In genomic region chr12:31326689-31327659, GRCh38 we compare ENCODE assay signal across 8 cellular contexts. TPM values are rescaled to one million over a fixed set of nuclear protein-coding genes. Genes with fewer than 3 reads are reported as not detected.
DNase-seq lines count a peak whose midpoint lies in the region; ATAC-seq, FAIRE-seq and TF ChIP-seq lines count a peak whose summit lies in the region.

No MANE protein-coding gene starts in this region.

- H3K27me3 Mint-ChIP-seq in CD4-positive, alpha-beta T cell = no peaks in the 10 kb centered on the region
- peaks cover 5% of the 10 kb centered on the region for H3K27me3 Mint-ChIP-seq in neural crest cell (ENCODE audit: low read depth)

- peaks cover 23% of the 10 kb centered on the region for H3K4me1 Mint-ChIP-seq in CD4-positive, alpha-beta T cell (ENCODE audit: low read depth)
- peaks cover 29% of the 10 kb centered on the region for H3K4me1 Mint-ChIP-seq in neural crest cell

- POLR2A ChIA-PET in CD4-positive, alpha-beta T cell (lab: Charles Lee) = interaction anchor here (0.7 to 1.9 kb wide), 13 partner anchors 10 to 1947 kb away, joined by 3 to 11 read pairs (median 4); partner anchors contain the start of genes ERGIC2, IPO8 and YARS2

- no peak for DNase-seq in CD4-positive, alpha-beta T cell
- no peak for DNase-seq in LNCaP clone FGC (ENCODE audit: low read depth)
- no peak for DNase-seq in dorsolateral prefrontal cortex
- no peak for DNase-seq in neural crest cell (ENCODE audit: low read depth, low spot score)
- DNase-seq in NCI-H2107 treated with DMSO at 0.1 percent for 48 hours (lab: John Stamatoyannopoulos, UW; ENCODE audit: unreplicated experiment) = no peak
- DNase-seq in H54 (ENCODE audit: insufficient read length, low spot score) = no peak
- DNase-seq in GOT3 (lab: John Stamatoyannopoulos, UW) = no peak

- H3K36me3 Mint-ChIP-seq in CD4-positive, alpha-beta T cell (ENCODE audit: low read depth) = peaks cover 16% of the 10 kb centered on the region
- H3K36me3 Mint-ChIP-seq in neural crest cell (ENCODE audit: low read depth) = peaks cover 3% of the 10 kb centered on the region

- peak overlapping the region; percentile 92 for H3K4me3 Mint-ChIP-seq in CD4-positive, alpha-beta T cell
- H3K4me3 Mint-ChIP-seq in neural crest cell = peak overlapping the region; percentile 98

- no peak for TF ChIP-seq POLR2A in H54 (IDR thresholded peaks at IDR 0.05; ENCODE audit: low read depth, low read length)

- CTCF ChIA-PET in CD4-positive, alpha-beta T cell (lab: Charles Lee) = interaction anchor here (1.0 to 1.2 kb wide), 2 partner anchors 55 to 326 kb away, joined by 5 read pairs; no protein-coding TSS in a partner anchor

- no peaks in the 10 kb centered on the region for H3K9me3 Mint-ChIP-seq in CD4-positive, alpha-beta T cell
- no peaks in the 10 kb centered on the region for H3K9me3 Mint-ChIP-seq in neural crest cell

- H3K4me3 ChIP-seq in LNCaP clone FGC (ENCODE audit: low read depth, low read length) (peak overlapping the region; percentile 97), dorsolateral prefrontal cortex (peak overlapping the region; percentile 34 to 89 (median 73))

- TF ChIP-seq CTCF in CD4-positive, alpha-beta T cell (IDR thresholded peaks at IDR 0.05) = no peak
- TF ChIP-seq CTCF in LNCaP clone FGC (IDR thresholded peaks at IDR 0.05; ENCODE audit: control insufficient read depth, extremely low read depth, insufficient read depth) (no peak), dorsolateral prefrontal cortex (IDR thresholded peaks at IDR 0.05 in 54 of 56, conservative IDR thresholded peaks at IDR 0.05 in 2 of 56; ENCODE audit: low read depth in 1 of 56, partially characterized antibody in 56 of 56) (no peak), neural crest cell (conservative IDR thresholded peaks at IDR 0.05) (no peak)

- no peak for ATAC-seq in CD4-positive, alpha-beta T cell (ENCODE audit: poor library complexity)
- no peak for ATAC-seq in GM19351 (IDR thresholded peaks at IDR 0.05; ENCODE audit: unreplicated experiment)

- FAIRE-seq in H54 (lab: Jason Lieb, UNC) = no peak

- H3K9me3 ChIP-seq in CD4-positive, alpha-beta T cell (ENCODE audit: control insufficient read depth, low read length) = no peaks in the 10 kb centered on the region

- intact Hi-C loops in CD4-positive, alpha-beta T cell (cut with DNase I, micrococcal nuclease) = loop anchor here (1.0 to 10.0 kb wide), 10 partner anchors 35 to 1942 kb away; partner anchors contain the start of genes AMN1 (in 2 of the 2), CAPRIN2 (in 1 of the 2), DDX11 (in 1 of the 2) and DNM1L (in 1 of the 2)
- intact Hi-C loops in dorsolateral prefrontal cortex (cut with DNase I) = loop anchor here (2.0 to 10.0 kb wide), 3 partner anchors 264 to 572 kb away; partner anchors contain the start of genes CAPRIN2 (in 1 of the 2), DENND5B (in 1 of the 2) and ETFBKMT (in 1 of the 2)

- peak overlapping the region; percentile 32 for H3K27ac ChIP-seq in CD4-positive, alpha-beta T cell (ENCODE audit: low read depth, low read length)
- peak overlapping the region in 50 of 59 donors; percentile 18 to 86 (median 69) for H3K27ac ChIP-seq in dorsolateral prefrontal cortex

- H3K27ac Mint-ChIP-seq in CD4-positive, alpha-beta T cell = peak overlapping the region; percentile 85
- no peak overlapping the region for H3K27ac Mint-ChIP-seq in neural crest cell (ENCODE audit: unreplicated experiment)

- no peaks in the 10 kb centered on the region for H3K27me3 ChIP-seq in CD4-positive, alpha-beta T cell (ENCODE audit: control insufficient read depth, insufficient read depth, low read length)
- peaks cover 0 to 25% (median 4%) of the 10 kb centered on the region in 45 donors for H3K27me3 ChIP-seq in dorsolateral prefrontal cortex

RNA-seq across cellular contexts. Expression of gene SINHCAF, which starts 1.0 kb away (rescaled TPM):
- total RNA-seq in CD4-positive, alpha-beta T cell = 100 to 1,000 TPM; 103 to 119 TPM
- total RNA-seq in dorsolateral prefrontal cortex = 1 to 10 TPM in 117 of 120 experiments, under 1 TPM in 3; 0.70 to 9.0 (median 3.2) TPM
- 176 and 187 TPM in 2 replicates for total RNA-seq in neural crest cell

Comparison
In these comparisons a context has a peak if more than half of its experiments do, and no peak if none do; other contexts are left out.
1. RNA of gene SINHCAF, which starts 1.0 kb away (total RNA-seq): 176 to 187 TPM in neural crest cell and 103 to 119 TPM in CD4-positive, alpha-beta T cell; 0.70 to 9.0 TPM in dorsolateral prefrontal cortex; every median in the first group is over 10 times any median in the second.